9 cellular contexts compared by ENCODE assay signal in genomic region chr5:135488727-135489465, GRCh38. TPM values are rescaled to one million over a fixed set of nuclear protein-coding genes. Genes with fewer than 3 reads are reported as not detected.
DNase-seq lines count a peak whose midpoint lies in the region; ATAC-seq and TF ChIP-seq lines count a peak whose summit lies in the region.
"Had no signal": no experiment of that assay in that cellular context is flagged by ENCODE, and none has a peak within 500 bp of the region (broad histone marks: within the 10 kb centered on the region; RNA-seq: fewer than 3 reads in every experiment).

No MANE protein-coding gene starts in this region.

- no peaks in the 10 kb centered on the region for H3K9me3 ChIP-seq in ES-I3 (ENCODE audit: control insufficient read depth, insufficient read depth, low read length)
- no peaks in the 10 kb centered on the region for H3K9me3 ChIP-seq in mesodermal cell (ENCODE audit: control insufficient read depth, low read length)

- DNase-seq in NCI-H226 (peak; percentile 64), coronary artery (ENCODE audit: low spot score) (peak; percentile 72)
- DNase-seq in activated CD4-positive, alpha-beta T cell treated with anti-CD3 and anti-CD28 coated beads, Interleukin-2, amount 10 ng/mL, durations not matched to agents 7 days and 5 days: no peak
- DNase-seq: naive B cell had no signal

- no peaks in the 10 kb centered on the region for H3K9me3 Mint-ChIP-seq in activated CD4-positive, alpha-beta T cell treated with anti-CD3 and anti-CD28 coated beads, Interleukin-2, amount 10 ng/mL, durations not matched to agents 7 days and 5 days

- H3K27me3 Mint-ChIP-seq in activated CD4-positive, alpha-beta T cell treated with anti-CD3 and anti-CD28 coated beads, Interleukin-2, amount 10 ng/mL, durations not matched to agents 7 days and 5 days: peaks cover 78% of the 10 kb centered on the region

- no peaks in the 10 kb centered on the region for H3K36me3 ChIP-seq in ES-I3 (ENCODE audit: insufficient read depth, low read length)
- no peaks in the 10 kb centered on the region for H3K36me3 ChIP-seq in mesodermal cell (ENCODE audit: control insufficient read depth, insufficient read depth, low read length)

- H3K4me1 Mint-ChIP-seq in activated CD4-positive, alpha-beta T cell treated with anti-CD3 and anti-CD28 coated beads, Interleukin-2, amount 10 ng/mL, durations not matched to agents 7 days and 5 days: peaks cover 7% of the 10 kb centered on the region

- H3K27ac Mint-ChIP-seq in activated CD4-positive, alpha-beta T cell treated with anti-CD3 and anti-CD28 coated beads, Interleukin-2, amount 10 ng/mL, durations not matched to agents 7 days and 5 days: no peak overlapping the region

- no peak overlapping the region for H3K4me3 Mint-ChIP-seq in activated CD4-positive, alpha-beta T cell treated with anti-CD3 and anti-CD28 coated beads, Interleukin-2, amount 10 ng/mL, durations not matched to agents 7 days and 5 days

- peak overlapping the region; percentile 40 for H3K9ac ChIP-seq in ES-I3 (ENCODE audit: low read depth, low read length)

- CTCF ChIA-PET in activated CD4-positive, alpha-beta T cell treated with anti-CD3 and anti-CD28 coated beads, Interleukin-2, amount 10 ng/mL, durations not matched to agents 7 days and 5 days (lab: Charles Lee): no interaction called here

- H3K27ac ChIP-seq in coronary artery (no peak overlapping the region), mesodermal cell (ENCODE audit: low read depth, low read length, severe bottlenecking) (no peak overlapping the region)

- WGBS in mesodermal cell (ENCODE audit: insufficient coverage in 2 of 2), 2 experiments: 1% methylated on average over 12 to 15 of the region's 44 CpGs

- POLR2A ChIA-PET in activated CD4-positive, alpha-beta T cell treated with anti-CD3 and anti-CD28 coated beads, Interleukin-2, amount 10 ng/mL, durations not matched to agents 7 days and 5 days (lab: Charles Lee): no interaction called here

- H3K4me3 ChIP-seq in coronary artery (peak overlapping the region; percentile 63), mesodermal cell (ENCODE audit: extremely low read depth, insufficient read depth, low read length, poor library complexity, severe bottlenecking) (peak overlapping the region; percentile 23)

- TF ChIP-seq CTCF in coronary artery (IDR thresholded peaks at IDR 0.05): no peak

- no peak for ATAC-seq in HG03039 (IDR thresholded peaks at IDR 0.05; ENCODE audit: unreplicated experiment)
- no peak for ATAC-seq in HG02610 (IDR thresholded peaks at IDR 0.05; ENCODE audit: unreplicated experiment)
- no peak for ATAC-seq in GM19397 (IDR thresholded peaks at IDR 0.05; ENCODE audit: unreplicated experiment)

- H3K36me3 Mint-ChIP-seq in activated CD4-positive, alpha-beta T cell treated with anti-CD3 and anti-CD28 coated beads, Interleukin-2, amount 10 ng/mL, durations not matched to agents 7 days and 5 days (ENCODE audit: low read depth): peaks cover 2% of the 10 kb centered on the region

- H3K4me1 ChIP-seq in ES-I3 (ENCODE audit: insufficient read depth, low read length): peaks cover 26% of the 10 kb centered on the region
- H3K4me1 ChIP-seq in mesodermal cell (ENCODE audit: control insufficient read depth, insufficient read depth, low read length, poor library complexity, severe bottlenecking): peaks cover 34% of the 10 kb centered on the region

RNA-seq across cellular contexts. Expression of gene TIFAB, which starts 36.7 kb away (rescaled TPM):
- polyA plus RNA-seq in mesodermal cell (2013, experiment 1 of 2): not detected
- not detected for polyA plus RNA-seq in mesodermal cell (2013, experiment 2 of 2)
- not detected for total RNA-seq in activated CD4-positive, alpha-beta T cell treated with anti-CD3 and anti-CD28 coated beads, Interleukin-2, amount 10 ng/mL, durations not matched to agents 7 days and 5 days

RNA-seq across cellular contexts. Expression of gene DCANP1, which starts 41.7 kb away (rescaled TPM):
- not detected for polyA plus RNA-seq in mesodermal cell (2013, experiment 1 of 2)
- not detected for polyA plus RNA-seq in mesodermal cell (2013, experiment 2 of 2)
- total RNA-seq in activated CD4-positive, alpha-beta T cell treated with anti-CD3 and anti-CD28 coated beads, Interleukin-2, amount 10 ng/mL, durations not matched to agents 7 days and 5 days: not detected

RNA-seq across cellular contexts. Expression of gene NEUROG1, which starts 46.9 kb away (rescaled TPM):
- 0.18 TPM for polyA plus RNA-seq in mesodermal cell (2013, experiment 1 of 2)
- polyA plus RNA-seq in mesodermal cell (2013, experiment 2 of 2): 0.35 TPM
- not detected for total RNA-seq in activated CD4-positive, alpha-beta T cell treated with anti-CD3 and anti-CD28 coated beads, Interleukin-2, amount 10 ng/mL, durations not matched to agents 7 days and 5 days
